Comparison of ENCODE assay signal across 28 cellular contexts in the genomic region with DNA sequence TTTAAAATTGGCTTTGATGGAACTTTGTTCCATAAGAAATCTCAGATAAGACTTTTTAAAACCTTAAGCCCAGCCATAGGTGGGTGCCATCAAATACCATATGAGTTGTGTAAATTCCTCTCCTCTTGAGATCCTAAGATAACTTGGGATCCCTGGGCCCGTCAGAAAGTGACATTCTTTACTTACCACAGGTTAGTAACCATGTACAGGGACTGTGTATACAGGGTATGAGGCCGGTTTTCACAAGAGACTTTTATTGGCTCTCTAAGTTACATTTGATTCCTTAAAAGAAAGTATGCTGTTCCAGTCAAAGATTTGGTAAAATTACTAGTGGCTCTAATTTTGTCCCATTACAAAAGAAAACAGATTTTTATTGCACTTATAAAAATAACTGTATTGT.
"Had no signal": no experiment of that assay in that cellular context is flagged by ENCODE, and none has a peak within 500 bp of the region (broad histone marks: within the 10 kb centered on the region; RNA-seq: fewer than 3 reads in every experiment).

No MANE protein-coding gene starts in this region.

- H3K36me3 ChIP-seq: colonic mucosa, esophagus muscularis mucosa, esophagus squamous epithelium, gastrocnemius medialis, gastroesophageal sphincter, heart left ventricle, heart right ventricle had no signal

- H3K9me3 Mint-ChIP-seq: dendritic cell treated with granulocyte-macrophage colony-stimulating factor and Interleukin-4, amounts not matched to agents 40 ng/mL and 50 ng/mL, for 4 days; effector memory CD8-positive, alpha-beta T cell had no signal

- FAIRE-seq: endometrium, frontal cortex had no signal

- DNase-seq: colonic mucosa; cortex of kidney; dermis blood vessel endothelial cell; dorsolateral prefrontal cortex; effector CD4-positive, alpha-beta T cell; effector CD8-positive, alpha-beta T cell; effector memory CD4-positive, alpha-beta T cell; effector memory CD8-positive, alpha-beta T cell; endodermal cell; erythroblast; esophagus squamous epithelium; foreskin fibroblast; foreskin keratinocyte; foreskin melanocyte; gastrocnemius medialis; glutamatergic neuron; head of caudate nucleus; heart left ventricle; heart right ventricle had no signal

- H3K9me3 ChIP-seq: colonic mucosa, esophagus muscularis mucosa, esophagus squamous epithelium, gastrocnemius medialis, gastroesophageal sphincter, heart left ventricle, heart right ventricle had no signal

- H3K27me3 ChIP-seq: colonic mucosa, esophagus muscularis mucosa, esophagus squamous epithelium, foreskin keratinocyte, gastrocnemius medialis, gastroesophageal sphincter, heart left ventricle, hepatocyte had no signal

- H3K79me2 ChIP-seq: hepatocyte had no signal

- H3K27ac Mint-ChIP-seq: dendritic cell treated with granulocyte-macrophage colony-stimulating factor and Interleukin-4, amounts not matched to agents 40 ng/mL and 50 ng/mL, for 4 days; effector memory CD8-positive, alpha-beta T cell; endodermal cell had no signal

- H3K4me1 Mint-ChIP-seq: endodermal cell had no signal

- ATAC-seq: effector memory CD8-positive, alpha-beta T cell; esophagus mucosa; foreskin keratinocyte; gastrocnemius medialis; gastroesophageal sphincter; heart left ventricle; heart right ventricle had no signal

- H3K27ac ChIP-seq: colonic mucosa, coronary artery, dorsolateral prefrontal cortex, epithelial cell of prostate, esophagus muscularis mucosa, esophagus squamous epithelium, foreskin keratinocyte, gastrocnemius medialis, gastroesophageal sphincter, heart left ventricle, heart right ventricle, hepatocyte had no signal

- H3K4me3 ChIP-seq: colonic mucosa, coronary artery, dorsolateral prefrontal cortex, esophagus muscularis mucosa, esophagus squamous epithelium, gastrocnemius medialis, gastroesophageal sphincter, heart left ventricle, heart right ventricle, hepatocyte had no signal

- H3K4me2 ChIP-seq: hepatocyte had no signal

- H3K27me3 Mint-ChIP-seq: dendritic cell treated with granulocyte-macrophage colony-stimulating factor and Interleukin-4, amounts not matched to agents 40 ng/mL and 50 ng/mL, for 4 days; effector memory CD8-positive, alpha-beta T cell had no signal

- H3K4me1 ChIP-seq: colonic mucosa, esophagus muscularis mucosa, esophagus squamous epithelium, foreskin keratinocyte, gastrocnemius medialis, gastroesophageal sphincter, heart left ventricle, heart right ventricle had no signal

- H3K4me3 Mint-ChIP-seq: dendritic cell treated with granulocyte-macrophage colony-stimulating factor and Interleukin-4, amounts not matched to agents 40 ng/mL and 50 ng/mL, for 4 days; effector memory CD8-positive, alpha-beta T cell; endodermal cell had no signal

- H2AFZ ChIP-seq: hepatocyte had no signal
